In the genomic region with DNA sequence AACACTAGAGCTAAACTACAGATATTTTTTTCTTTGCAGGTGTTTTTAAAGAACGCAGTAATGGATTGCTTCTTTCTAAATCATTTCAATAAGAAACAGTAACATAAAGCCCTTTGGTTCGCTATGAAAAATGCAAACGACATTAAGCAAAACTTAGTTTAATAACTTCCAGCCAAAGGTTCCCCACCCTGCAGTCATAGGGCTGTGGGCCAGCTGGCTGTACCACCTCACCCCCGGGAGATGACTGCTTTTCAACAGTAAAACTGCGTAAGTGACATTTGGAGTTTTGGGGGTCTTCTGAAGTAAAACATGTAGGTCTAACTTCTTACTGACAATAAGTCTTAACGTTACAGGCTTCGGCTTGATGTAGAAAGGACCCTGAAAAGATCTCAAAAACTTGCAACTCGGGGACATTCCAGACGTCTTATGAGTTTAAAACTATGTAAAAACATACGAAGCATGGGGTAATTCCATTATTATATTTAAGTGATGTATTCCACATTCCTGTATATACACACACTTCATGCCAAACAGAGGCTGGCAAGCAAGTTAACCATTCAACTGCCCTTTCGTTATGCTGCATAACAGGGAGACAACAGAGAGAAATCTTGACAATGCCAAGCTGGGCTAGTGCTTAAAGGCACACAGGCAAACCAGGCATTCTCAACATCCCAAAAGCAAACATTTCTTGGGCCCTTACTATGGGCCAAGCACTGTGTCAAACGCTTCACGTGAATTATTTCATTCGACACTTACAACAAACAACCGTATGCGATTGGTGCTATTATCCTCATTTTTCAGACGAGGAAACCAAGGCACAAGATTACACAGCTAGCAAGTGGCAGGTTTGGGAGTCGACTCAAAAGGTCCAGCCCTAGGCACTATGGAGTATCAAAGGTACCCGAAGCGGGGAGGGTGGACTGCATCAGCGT, we compare ENCODE assay signal across 8 cellular contexts.
DNase-seq lines count a peak whose midpoint lies in the region; ATAC-seq and TF ChIP-seq lines count a peak whose summit lies in the region.

No MANE protein-coding gene starts in this region.

- peaks cover 4% of the 10 kb centered on the region for H3K9me3 Mint-ChIP-seq in nephron progenitor cell

- H3K36me3 ChIP-seq in BLaER1 treated with 17β-estradiol and CSF1 and Interleukin-3, amounts not matched to agents 10 nM and 100 nM = peaks cover 0 to 9% (median 0%) of the 10 kb centered on the region in 11 experiments; a peak in 2 of 22 replicates
- H3K36me3 ChIP-seq in OCI-LY3 (replicated peaks; ENCODE audit: low read depth, low read length) = peaks cover 10% of the 10 kb centered on the region

- peak overlapping the region; percentile 77 to 94 (median 89) for H3K9ac ChIP-seq in BLaER1 treated with 17β-estradiol and CSF1 and Interleukin-3, amounts not matched to agents 10 nM and 100 nM
- H3K9ac ChIP-seq in OCI-LY3 (ENCODE audit: low read length) = peak overlapping the region; percentile 68

- peaks cover 61% of the 10 kb centered on the region for H3K79me2 ChIP-seq in OCI-LY3 (ENCODE audit: low read length)

- TF ChIP-seq CTCF in OCI-LY3 (IDR thresholded peaks at IDR 0.05; ENCODE audit: low read depth, low read length) (no peak), epithelial cell of esophagus (IDR thresholded peaks at IDR 0.05; ENCODE audit: insufficient read depth, low read depth, low read length, missing control alignments) (no peak), nephron progenitor cell (IDR thresholded peaks at IDR 0.05) (no peak)

- peak overlapping the region in 7 of 11 experiments; percentile 78 to 90 (median 86); a peak in 12 of 22 replicates for H3K27ac ChIP-seq in BLaER1 treated with 17β-estradiol and CSF1 and Interleukin-3, amounts not matched to agents 10 nM and 100 nM
- no peak overlapping the region for H3K27ac ChIP-seq in OCI-LY3 (ENCODE audit: low read length)

- H4K20me1 ChIP-seq in BLaER1 treated with 17β-estradiol and CSF1 and Interleukin-3, amounts not matched to agents 10 nM and 100 nM = peaks cover 37 to 60% (median 53%) of the 10 kb centered on the region in 11 experiments; a peak in 20 of 22 replicates
- H4K20me1 ChIP-seq in OCI-LY3 (ENCODE audit: insufficient read depth, low read length) = peaks cover 25% of the 10 kb centered on the region

- H3K27me3 Mint-ChIP-seq in nephron progenitor cell (ENCODE audit: low read depth, poor library complexity) = no peaks in the 10 kb centered on the region

- H3K27ac Mint-ChIP-seq in nephron progenitor cell = no peak overlapping the region

- H2AFZ ChIP-seq in OCI-LY3 (ENCODE audit: low read depth, low read length) = no peak overlapping the region

- peaks cover 35% of the 10 kb centered on the region for H3K4me1 Mint-ChIP-seq in nephron progenitor cell

- H3K4me3 ChIP-seq in BLaER1 treated with 17β-estradiol and CSF1 and Interleukin-3, amounts not matched to agents 10 nM and 100 nM = peak overlapping the region; percentile 74 to 98 (median 85)
- peak overlapping the region; percentile 81 for H3K4me3 ChIP-seq in OCI-LY3 (ENCODE audit: low read length)
- peak overlapping the region; percentile 88 for H3K4me3 ChIP-seq in epithelial cell of esophagus (ENCODE audit: low read length)

- H3K4me2 ChIP-seq in BLaER1 treated with 17β-estradiol and CSF1 and Interleukin-3, amounts not matched to agents 10 nM and 100 nM = peak overlapping the region; percentile 90 to 99 (median 97)
- H3K4me2 ChIP-seq in OCI-LY3 (ENCODE audit: low read length) = peak overlapping the region; percentile 96

- DNase-seq in epithelial cell of esophagus (ENCODE audit: low read depth) (peak; percentile 17), nephron progenitor cell (no peak), ACHN (no peak), globus pallidus (ENCODE audit: low spot score) (no peak)

- H3K4me3 Mint-ChIP-seq in nephron progenitor cell = peak overlapping the region; percentile 93

- no peaks in the 10 kb centered on the region for H3K9me3 ChIP-seq in BLaER1 treated with 17β-estradiol and CSF1 and Interleukin-3, amounts not matched to agents 10 nM and 100 nM (replicated peaks in 1 of 11)
- no peaks in the 10 kb centered on the region for H3K9me3 ChIP-seq in OCI-LY3 (ENCODE audit: insufficient read depth, low read length)

- H3K36me3 Mint-ChIP-seq in nephron progenitor cell (ENCODE audit: low read depth) = peaks cover 18% of the 10 kb centered on the region

- ATAC-seq in GM18502 (IDR thresholded peaks at IDR 0.05; ENCODE audit: poor library complexity, unreplicated experiment) (no peak), HG03460 (IDR thresholded peaks at IDR 0.05; ENCODE audit: unreplicated experiment) (no peak)

- H3K27me3 ChIP-seq in BLaER1 treated with 17β-estradiol and CSF1 and Interleukin-3, amounts not matched to agents 10 nM and 100 nM = no peaks in the 10 kb centered on the region
- H3K27me3 ChIP-seq in OCI-LY3 (ENCODE audit: low read depth, low read length) = no peaks in the 10 kb centered on the region

- in situ Hi-C loops in ACHN (cut with HindIII; ENCODE audit: low pct_ligation_motif_present, low pct_unique_long_range_greater_than_20kb, low sequenced_read_pairs) = no loop called here

- H3K4me1 ChIP-seq in BLaER1 treated with 17β-estradiol and CSF1 and Interleukin-3, amounts not matched to agents 10 nM and 100 nM = peaks cover 23 to 48% (median 39%) of the 10 kb centered on the region in 10 experiments
- H3K4me1 ChIP-seq in OCI-LY3 (ENCODE audit: low read length) = peaks cover 25% of the 10 kb centered on the region
